Comparison of ENCODE assay signal across 1 cellular context in the genomic region with DNA sequence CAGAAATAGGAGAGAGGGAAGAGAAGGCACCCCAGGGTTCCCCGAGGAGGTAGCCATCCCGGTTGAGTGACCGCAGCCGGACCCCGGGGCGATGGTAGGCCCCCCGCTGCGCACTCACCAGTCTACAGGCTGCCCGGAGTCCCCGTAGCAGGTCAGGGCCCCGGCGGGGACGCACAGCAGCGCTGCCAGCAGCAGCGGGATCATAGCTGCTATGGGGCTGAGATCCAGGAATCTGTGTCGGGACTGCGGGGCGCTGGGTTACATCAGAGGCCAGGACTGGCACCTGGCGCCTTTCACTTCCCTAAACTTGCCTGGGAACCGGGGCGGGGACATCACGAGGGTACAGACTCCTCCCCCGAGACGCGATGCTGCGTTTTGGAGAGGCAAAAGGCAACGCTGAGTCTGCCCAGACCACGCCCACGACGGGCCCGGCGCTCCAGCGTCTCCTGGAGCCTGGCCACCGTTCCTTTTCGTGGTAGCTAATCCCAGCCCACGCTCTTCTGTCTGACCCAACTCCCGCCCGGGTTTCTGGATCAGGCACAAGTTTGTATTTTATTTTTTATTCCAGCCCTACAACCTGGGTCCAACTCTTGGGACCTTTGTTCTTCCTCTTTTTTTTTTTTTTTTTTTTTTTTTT.
A peak's percentile ranks its signal among the peaks of the same experiment; 100 is the strongest.
TF ChIP-seq lines count a peak whose summit lies in the region.

A gene with protein sequence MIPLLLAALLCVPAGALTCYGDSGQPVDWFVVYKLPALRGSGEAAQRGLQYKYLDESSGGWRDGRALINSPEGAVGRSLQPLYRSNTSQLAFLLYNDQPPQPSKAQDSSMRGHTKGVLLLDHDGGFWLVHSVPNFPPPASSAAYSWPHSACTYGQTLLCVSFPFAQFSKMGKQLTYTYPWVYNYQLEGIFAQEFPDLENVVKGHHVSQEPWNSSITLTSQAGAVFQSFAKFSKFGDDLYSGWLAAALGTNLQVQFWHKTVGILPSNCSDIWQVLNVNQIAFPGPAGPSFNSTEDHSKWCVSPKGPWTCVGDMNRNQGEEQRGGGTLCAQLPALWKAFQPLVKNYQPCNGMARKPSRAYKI (minus strand): TSS at position 278 of the 637 bp plus-strand sequence. CDS start 74 bp downstream, at position 204.

TF ChIP-seq in GM12878, 131 proteins besides CTCF, POLR2A, EP300 and RAD21 (continued from another document and continues in another):
- TF ChIP-seq ZBTB11 (CRISPR knock-in tag; IDR thresholded peaks at IDR 0.05) = no peak
- peak; percentile 74 for TF ChIP-seq HDAC6 (IDR thresholded peaks at IDR 0.05; ENCODE audit: unreplicated experiment)
- peak; percentile 61; the same call in 1 of the 2 replicates for TF ChIP-seq POLR2AphosphoS2 (IDR thresholded peaks at IDR 0.05; ENCODE audit: low read depth, low read length)
- TF ChIP-seq, protein P1, sequence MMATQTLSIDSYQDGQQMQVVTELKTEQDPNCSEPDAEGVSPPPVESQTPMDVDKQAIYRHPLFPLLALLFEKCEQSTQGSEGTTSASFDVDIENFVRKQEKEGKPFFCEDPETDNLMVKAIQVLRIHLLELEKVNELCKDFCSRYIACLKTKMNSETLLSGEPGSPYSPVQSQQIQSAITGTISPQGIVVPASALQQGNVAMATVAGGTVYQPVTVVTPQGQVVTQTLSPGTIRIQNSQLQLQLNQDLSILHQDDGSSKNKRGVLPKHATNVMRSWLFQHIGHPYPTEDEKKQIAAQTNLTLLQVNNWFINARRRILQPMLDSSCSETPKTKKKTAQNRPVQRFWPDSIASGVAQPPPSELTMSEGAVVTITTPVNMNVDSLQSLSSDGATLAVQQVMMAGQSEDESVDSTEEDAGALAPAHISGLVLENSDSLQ (IDR thresholded peaks at IDR 0.05) = peak; percentile 55; the same call in 1 of the 2 replicates
- no peak for TF ChIP-seq FOS (IDR thresholded peaks at IDR 0.05; ENCODE audit: borderline replicate concordance, extremely low read depth, insufficient read length)
- TF ChIP-seq, protein P2, sequence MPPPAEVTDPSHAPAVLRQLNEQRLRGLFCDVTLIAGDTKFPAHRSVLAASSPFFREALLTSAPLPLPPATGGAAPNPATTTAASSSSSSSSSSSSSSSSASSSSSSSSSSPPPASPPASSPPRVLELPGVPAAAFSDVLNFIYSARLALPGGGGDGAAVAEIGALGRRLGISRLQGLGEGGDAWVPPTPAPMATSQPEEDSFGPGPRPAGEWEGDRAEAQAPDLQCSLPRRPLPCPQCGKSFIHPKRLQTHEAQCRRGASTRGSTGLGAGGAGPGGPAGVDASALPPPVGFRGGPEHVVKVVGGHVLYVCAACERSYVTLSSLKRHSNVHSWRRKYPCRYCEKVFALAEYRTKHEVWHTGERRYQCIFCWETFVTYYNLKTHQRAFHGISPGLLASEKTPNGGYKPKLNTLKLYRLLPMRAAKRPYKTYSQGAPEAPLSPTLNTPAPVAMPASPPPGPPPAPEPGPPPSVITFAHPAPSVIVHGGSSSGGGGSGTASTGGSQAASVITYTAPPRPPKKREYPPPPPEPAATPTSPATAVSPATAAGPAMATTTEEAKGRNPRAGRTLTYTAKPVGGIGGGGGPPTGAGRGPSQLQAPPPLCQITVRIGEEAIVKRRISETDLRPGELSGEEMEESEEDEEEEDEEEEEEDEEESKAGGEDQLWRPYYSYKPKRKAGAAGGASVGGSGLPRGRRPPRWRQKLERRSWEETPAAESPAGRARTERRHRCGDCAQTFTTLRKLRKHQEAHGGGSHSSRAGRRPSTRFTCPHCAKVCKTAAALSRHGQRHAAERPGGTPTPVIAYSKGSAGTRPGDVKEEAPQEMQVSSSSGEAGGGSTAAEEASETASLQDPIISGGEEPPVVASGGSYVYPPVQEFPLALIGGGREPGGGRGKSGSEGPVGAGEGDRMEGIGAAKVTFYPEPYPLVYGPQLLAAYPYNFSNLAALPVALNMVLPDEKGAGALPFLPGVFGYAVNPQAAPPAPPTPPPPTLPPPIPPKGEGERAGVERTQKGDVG (CRISPR knock-in tag; IDR thresholded peaks at IDR 0.05) = no peak
- no peak for TF ChIP-seq JUND (IDR thresholded peaks at IDR 0.05; ENCODE audit: low read depth, low read length)
- TF ChIP-seq POLR2AphosphoS5 (IDR thresholded peaks at IDR 0.05; ENCODE audit: low read length) = peak; percentile 83
- TF ChIP-seq CREB1 (IDR thresholded peaks at IDR 0.05; ENCODE audit: low read depth) = peak; percentile 67; the same call in 1 of the 2 replicates
- peak; percentile 27; the same call in 1 of the 2 replicates for TF ChIP-seq RUNX3 (IDR thresholded peaks at IDR 0.05; ENCODE audit: low read length)
- peak; percentile 41; the same call in 1 of the 2 replicates for TF ChIP-seq CREM (IDR thresholded peaks at IDR 0.05; ENCODE audit: low read depth)
- no peak for TF ChIP-seq ETV6 (conservative IDR thresholded peaks at IDR 0.05 in 1 of 2, IDR thresholded peaks at IDR 0.05 in 1 of 2; ENCODE audit: borderline replicate concordance in 1 of 2, low read depth in 1 of 2)
- TF ChIP-seq HDGF (IDR thresholded peaks at IDR 0.05) = peak; percentile 59; the same call in 1 of the 2 replicates
- TF ChIP-seq SREBF1 (IDR thresholded peaks at IDR 0.05; ENCODE audit: low read length) = no peak
- TF ChIP-seq, protein P3, sequence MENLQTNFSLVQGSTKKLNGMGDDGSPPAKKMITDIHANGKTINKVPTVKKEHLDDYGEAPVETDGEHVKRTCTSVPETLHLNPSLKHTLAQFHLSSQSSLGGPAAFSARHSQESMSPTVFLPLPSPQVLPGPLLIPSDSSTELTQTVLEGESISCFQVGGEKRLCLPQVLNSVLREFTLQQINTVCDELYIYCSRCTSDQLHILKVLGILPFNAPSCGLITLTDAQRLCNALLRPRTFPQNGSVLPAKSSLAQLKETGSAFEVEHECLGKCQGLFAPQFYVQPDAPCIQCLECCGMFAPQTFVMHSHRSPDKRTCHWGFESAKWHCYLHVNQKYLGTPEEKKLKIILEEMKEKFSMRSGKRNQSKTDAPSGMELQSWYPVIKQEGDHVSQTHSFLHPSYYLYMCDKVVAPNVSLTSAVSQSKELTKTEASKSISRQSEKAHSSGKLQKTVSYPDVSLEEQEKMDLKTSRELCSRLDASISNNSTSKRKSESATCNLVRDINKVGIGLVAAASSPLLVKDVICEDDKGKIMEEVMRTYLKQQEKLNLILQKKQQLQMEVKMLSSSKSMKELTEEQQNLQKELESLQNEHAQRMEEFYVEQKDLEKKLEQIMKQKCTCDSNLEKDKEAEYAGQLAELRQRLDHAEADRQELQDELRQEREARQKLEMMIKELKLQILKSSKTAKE (IDR thresholded peaks at IDR 0.05; ENCODE audit: low read depth, poor library complexity, severe bottlenecking) = peak; percentile 51
- TF ChIP-seq TCF12 (IDR thresholded peaks at IDR 0.05; ENCODE audit: low read depth, low read length) = peak; percentile 80
- TF ChIP-seq, protein P4, sequence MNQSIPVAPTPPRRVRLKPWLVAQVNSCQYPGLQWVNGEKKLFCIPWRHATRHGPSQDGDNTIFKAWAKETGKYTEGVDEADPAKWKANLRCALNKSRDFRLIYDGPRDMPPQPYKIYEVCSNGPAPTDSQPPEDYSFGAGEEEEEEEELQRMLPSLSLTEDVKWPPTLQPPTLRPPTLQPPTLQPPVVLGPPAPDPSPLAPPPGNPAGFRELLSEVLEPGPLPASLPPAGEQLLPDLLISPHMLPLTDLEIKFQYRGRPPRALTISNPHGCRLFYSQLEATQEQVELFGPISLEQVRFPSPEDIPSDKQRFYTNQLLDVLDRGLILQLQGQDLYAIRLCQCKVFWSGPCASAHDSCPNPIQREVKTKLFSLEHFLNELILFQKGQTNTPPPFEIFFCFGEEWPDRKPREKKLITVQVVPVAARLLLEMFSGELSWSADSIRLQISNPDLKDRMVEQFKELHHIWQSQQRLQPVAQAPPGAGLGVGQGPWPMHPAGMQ (IDR thresholded peaks at IDR 0.05; ENCODE audit: borderline replicate concordance) = no peak
- TF ChIP-seq, protein P5, sequence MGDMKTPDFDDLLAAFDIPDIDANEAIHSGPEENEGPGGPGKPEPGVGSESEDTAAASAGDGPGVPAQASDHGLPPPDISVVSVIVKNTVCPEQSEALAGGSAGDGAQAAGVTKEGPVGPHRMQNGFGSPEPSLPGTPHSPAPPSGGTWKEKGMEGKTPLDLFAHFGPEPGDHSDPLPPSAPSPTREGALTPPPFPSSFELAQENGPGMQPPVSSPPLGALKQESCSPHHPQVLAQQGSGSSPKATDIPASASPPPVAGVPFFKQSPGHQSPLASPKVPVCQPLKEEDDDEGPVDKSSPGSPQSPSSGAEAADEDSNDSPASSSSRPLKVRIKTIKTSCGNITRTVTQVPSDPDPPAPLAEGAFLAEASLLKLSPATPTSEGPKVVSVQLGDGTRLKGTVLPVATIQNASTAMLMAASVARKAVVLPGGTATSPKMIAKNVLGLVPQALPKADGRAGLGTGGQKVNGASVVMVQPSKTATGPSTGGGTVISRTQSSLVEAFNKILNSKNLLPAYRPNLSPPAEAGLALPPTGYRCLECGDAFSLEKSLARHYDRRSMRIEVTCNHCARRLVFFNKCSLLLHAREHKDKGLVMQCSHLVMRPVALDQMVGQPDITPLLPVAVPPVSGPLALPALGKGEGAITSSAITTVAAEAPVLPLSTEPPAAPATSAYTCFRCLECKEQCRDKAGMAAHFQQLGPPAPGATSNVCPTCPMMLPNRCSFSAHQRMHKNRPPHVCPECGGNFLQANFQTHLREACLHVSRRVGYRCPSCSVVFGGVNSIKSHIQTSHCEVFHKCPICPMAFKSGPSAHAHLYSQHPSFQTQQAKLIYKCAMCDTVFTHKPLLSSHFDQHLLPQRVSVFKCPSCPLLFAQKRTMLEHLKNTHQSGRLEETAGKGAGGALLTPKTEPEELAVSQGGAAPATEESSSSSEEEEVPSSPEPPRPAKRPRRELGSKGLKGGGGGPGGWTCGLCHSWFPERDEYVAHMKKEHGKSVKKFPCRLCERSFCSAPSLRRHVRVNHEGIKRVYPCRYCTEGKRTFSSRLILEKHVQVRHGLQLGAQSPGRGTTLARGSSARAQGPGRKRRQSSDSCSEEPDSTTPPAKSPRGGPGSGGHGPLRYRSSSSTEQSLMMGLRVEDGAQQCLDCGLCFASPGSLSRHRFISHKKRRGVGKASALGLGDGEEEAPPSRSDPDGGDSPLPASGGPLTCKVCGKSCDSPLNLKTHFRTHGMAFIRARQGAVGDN (IDR thresholded peaks at IDR 0.05) = no peak
- TF ChIP-seq CBFB (IDR thresholded peaks at IDR 0.05; ENCODE audit: low read depth) = no peak
- TF ChIP-seq RFX5 (IDR thresholded peaks at IDR 0.05; ENCODE audit: low read depth, low read length) = peak; percentile 45; the same call in 1 of the 2 replicates
- no peak for TF ChIP-seq GABPA (IDR thresholded peaks at IDR 0.05; ENCODE audit: low read depth)
- TF ChIP-seq ATF7 (IDR thresholded peaks at IDR 0.05; ENCODE audit: low read depth) = peak; percentile 64
- no peak for TF ChIP-seq MTA3 (IDR thresholded peaks at IDR 0.05; ENCODE audit: borderline replicate concordance, low read length)
- peak; percentile 81 for TF ChIP-seq RELB (IDR thresholded peaks at IDR 0.05; ENCODE audit: low read depth)
- TF ChIP-seq IRF4 (IDR thresholded peaks at IDR 0.05; ENCODE audit: low read depth, low read length) = peak; percentile 80
- no peak for TF ChIP-seq ZNF274 (IDR thresholded peaks at IDR 0.05; ENCODE audit: insufficient read depth, insufficient read length)
- peak; percentile 55; the same call in 2 of the 3 replicates for TF ChIP-seq POU2F2 (IDR thresholded peaks at IDR 0.05; ENCODE audit: borderline replicate concordance, low read depth, low read length)
- peak; percentile 95 for TF ChIP-seq DPF2 (IDR thresholded peaks at IDR 0.05)
- peak; percentile 28; the same call in 1 of the 2 replicates for TF ChIP-seq MXI1 (IDR thresholded peaks at IDR 0.05; ENCODE audit: low read depth, low read length)
- TF ChIP-seq LARP7 (IDR thresholded peaks at IDR 0.05) = peak; percentile 79
- 0 out of 2 replicates have a peak, but pooled peaks have one; percentile 8 for TF ChIP-seq YY1 (IDR thresholded peaks at IDR 0.05; ENCODE audit: low read depth, low read length)
- TF ChIP-seq IKZF2 (IDR thresholded peaks at IDR 0.05) = peak; percentile 91
- 0 out of 2 replicates have a peak, but pooled peaks have one; percentile 9 for TF ChIP-seq PAX5 (IDR thresholded peaks at IDR 0.05; ENCODE audit: borderline replicate concordance, low read depth, low read length)
- no peak for TF ChIP-seq WRNIP1 (IDR thresholded peaks at IDR 0.05; ENCODE audit: borderline replicate concordance, low read depth, low read length)
- no peak for TF ChIP-seq BMI1 (IDR thresholded peaks at IDR 0.05; ENCODE audit: borderline replicate concordance)
- TF ChIP-seq BACH1 (IDR thresholded peaks at IDR 0.05; ENCODE audit: borderline replicate concordance) = peak; percentile 71; the same call in 1 of the 2 replicates
- peak; percentile 55; the same call in 1 of the 2 replicates for TF ChIP-seq RCOR1 (conservative IDR thresholded peaks at IDR 0.05; ENCODE audit: low read depth, low read length)
- peak; percentile 29; the same call in 1 of the 2 replicates for TF ChIP-seq NFIC (IDR thresholded peaks at IDR 0.05; ENCODE audit: low read depth, low read length)
- no peak for TF ChIP-seq RELA (IDR thresholded peaks at IDR 0.05; ENCODE audit: borderline replicate concordance, partially characterized antibody)
- 0 out of 2 replicates have a peak, but pooled peaks have one; percentile 59 for TF ChIP-seq PML (IDR thresholded peaks at IDR 0.05; ENCODE audit: low read length)
